ENCODE assay signal across 22 cellular contexts in the genomic region with DNA sequence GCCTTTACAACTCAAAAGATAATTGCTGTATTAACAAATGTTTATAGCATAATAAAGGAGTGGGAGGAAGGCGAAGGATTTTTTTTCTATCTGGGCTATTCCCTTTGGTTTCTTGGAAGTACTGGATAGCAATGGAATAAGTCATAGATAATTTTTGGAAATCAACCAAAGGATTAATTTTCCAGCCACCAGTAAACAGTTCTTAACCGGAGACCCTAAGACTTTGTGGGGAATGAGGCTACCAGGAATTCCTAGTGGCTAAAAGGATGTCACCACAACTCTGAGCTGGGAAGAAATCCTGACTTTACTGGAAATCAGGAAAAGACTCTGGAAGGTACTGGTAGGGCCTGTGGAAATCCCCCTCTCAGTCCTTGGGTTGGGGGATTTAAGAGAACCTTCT.
A peak's percentile ranks its signal among the peaks of the same experiment; 100 is the strongest.
DNase-seq lines count a peak whose midpoint lies in the region; ATAC-seq and TF ChIP-seq lines count a peak whose summit lies in the region.
"Had no signal": no experiment of that assay in that cellular context is flagged by ENCODE, and none has a peak within 500 bp of the region (broad histone marks: within the 10 kb centered on the region; RNA-seq: fewer than 3 reads in every experiment).

No MANE protein-coding gene starts in this region.

- H3K27ac ChIP-seq in esophagus muscularis mucosa (replicated peaks in 1 of 4) = no peak overlapping the region
- peak overlapping the region; percentile 90 for H3K27ac ChIP-seq in smooth muscle cell (ENCODE audit: low read depth)
- H3K27ac ChIP-seq: 22Rv1, BLaER1, C4-2B had no signal

- peaks cover 5% of the 10 kb centered on the region for H3F3A ChIP-seq in smooth muscle cell (ENCODE audit: low read depth)

- H3K27me3 Mint-ChIP-seq in mesothelial cell of epicardium (ENCODE audit: low read depth) = no peaks in the 10 kb centered on the region
- H3K27me3 Mint-ChIP-seq: B cell; CD4-positive, CD25-positive, alpha-beta regulatory T cell had no signal

- H3K27ac Mint-ChIP-seq in mesothelial cell of epicardium = peak overlapping the region; percentile 72
- H3K27ac Mint-ChIP-seq: B cell; CD4-positive, CD25-positive, alpha-beta regulatory T cell; CD8-positive, alpha-beta T cell; GM23338 had no signal

- H3K27me3 ChIP-seq in esophagus muscularis mucosa = no peaks in the 10 kb centered on the region
- H3K27me3 ChIP-seq in smooth muscle cell (ENCODE audit: low read depth) = no peaks in the 10 kb centered on the region
- H3K27me3 ChIP-seq: BLaER1 had no signal

- H3K4me1 Mint-ChIP-seq in mesothelial cell of epicardium = peaks cover 69% of the 10 kb centered on the region
- H3K4me1 Mint-ChIP-seq: B cell; CD4-positive, CD25-positive, alpha-beta regulatory T cell had no signal

- H3K4me3 ChIP-seq in esophagus muscularis mucosa (no peak overlapping the region), smooth muscle cell (no peak overlapping the region)
- H3K4me3 ChIP-seq: BLaER1, GM12878, GM23338 had no signal

- H3K36me3 ChIP-seq in esophagus muscularis mucosa (no peaks in the 10 kb centered on the region), smooth muscle cell (ENCODE audit: low read depth) (no peaks in the 10 kb centered on the region)
- H3K36me3 ChIP-seq: BLaER1 had no signal

- no peak overlapping the region for H2AFZ ChIP-seq in smooth muscle cell (ENCODE audit: low read depth)
- H2AFZ ChIP-seq: GM23338 had no signal

- TF ChIP-seq EP300 in esophagus muscularis mucosa (IDR thresholded peaks at IDR 0.05) = no peak

- no peak for TF ChIP-seq POLR2A in esophagus muscularis mucosa (IDR thresholded peaks at IDR 0.05; ENCODE audit: low read depth)

- DNase-seq in EH (ENCODE audit: low read depth) = peak; percentile 80
- peak; percentile 3 for DNase-seq in esophagus muscularis mucosa (ENCODE audit: extremely low spot score)
- DNase-seq in mesothelial cell of epicardium (ENCODE audit: low spot score in 2 of 2, unreplicated experiment in 2 of 2) = no peak
- no peak for DNase-seq in smooth muscle cell (lab: John Stamatoyannopoulos, UW; ENCODE audit: unreplicated experiment)
- no peak for DNase-seq in activated CD8-positive, alpha-beta memory T cell treated with anti-CD3 and anti-CD28 coated beads for 24 hours
- DNase-seq: Caco-2; CD4-positive, CD25-positive, alpha-beta regulatory T cell; CD8-positive, alpha-beta T cell; DMS153; DND-41; EL; GDM1; H9 had no signal

- H3K79me2 ChIP-seq in smooth muscle cell (ENCODE audit: low read depth) = no peaks in the 10 kb centered on the region

- no peaks in the 10 kb centered on the region for H3K36me3 Mint-ChIP-seq in mesothelial cell of epicardium
- H3K36me3 Mint-ChIP-seq: CD4-positive, CD25-positive, alpha-beta regulatory T cell; CD8-positive, alpha-beta T cell had no signal

- peak overlapping the region; percentile 18 for H3K9ac ChIP-seq in smooth muscle cell (ENCODE audit: low read depth)
- H3K9ac ChIP-seq: BLaER1 had no signal

- ATAC-seq in GM19324 (IDR thresholded peaks at IDR 0.05; ENCODE audit: low FRiP score, unreplicated experiment) (no peak), HG03039 (IDR thresholded peaks at IDR 0.05; ENCODE audit: unreplicated experiment) (no peak)
- ATAC-seq: CD8-positive, alpha-beta T cell; GM12878; GM23338; HCT116 had no signal

- no peaks in the 10 kb centered on the region for H3K9me3 ChIP-seq in esophagus muscularis mucosa
- no peaks in the 10 kb centered on the region for H3K9me3 ChIP-seq in smooth muscle cell (replicated peaks; ENCODE audit: low read depth)
- H3K9me3 ChIP-seq: BLaER1, Caco-2 had no signal

- peaks cover 0 to 48% (median 44%) of the 10 kb centered on the region in 4 donors for H3K4me1 ChIP-seq in esophagus muscularis mucosa
- peaks cover 53% of the 10 kb centered on the region for H3K4me1 ChIP-seq in smooth muscle cell (ENCODE audit: low read depth)

- no peaks in the 10 kb centered on the region for H3K9me3 Mint-ChIP-seq in mesothelial cell of epicardium
- H3K9me3 Mint-ChIP-seq: GM23338, H9 had no signal

- H3K4me3 Mint-ChIP-seq in mesothelial cell of epicardium = no peak overlapping the region
- H3K4me3 Mint-ChIP-seq: B cell; CD4-positive, CD25-positive, alpha-beta regulatory T cell; CD8-positive, alpha-beta T cell; GM23338; H9 had no signal

- H4K20me1 ChIP-seq in smooth muscle cell (ENCODE audit: low read depth) = no peaks in the 10 kb centered on the region
- H4K20me1 ChIP-seq: BLaER1 had no signal

- peak overlapping the region; percentile 43 for H3K4me2 ChIP-seq in smooth muscle cell
- H3K4me2 ChIP-seq: BLaER1, GM23338 had no signal

- intact Hi-C loops in esophagus muscularis mucosa (cut with DNase I) = no loop called here

- 75% methylated on average over 2 of the region's 2 CpGs for WGBS in esophagus muscularis mucosa
- 28% methylated on average over 2 of the region's 2 CpGs for WGBS in smooth muscle cell (ENCODE audit: low lambda C conversion rate)

- TF ChIP-seq CTCF in esophagus muscularis mucosa (IDR thresholded peaks at IDR 0.05) (no peak), mesothelial cell of epicardium (IDR thresholded peaks at IDR 0.05; ENCODE audit: unreplicated experiment) (no peak), smooth muscle cell (IDR thresholded peaks at IDR 0.05; ENCODE audit: borderline replicate concordance, insufficient read depth, poor library complexity, severe bottlenecking) (no peak)

Comparison
In these comparisons a context has a peak if more than half of its experiments do, and no peak if none do; other contexts are left out.
1. DNase-seq: peak in EH (single experiment) and esophagus muscularis mucosa (single experiment); none in mesothelial cell of epicardium (0 of 2), smooth muscle cell (single experiment) and activated CD8-positive, alpha-beta memory T cell treated with anti-CD3 and anti-CD28 coated beads for 24 hours (single experiment).